ENCODE assay signal across 1 cellular context in the genomic region with DNA sequence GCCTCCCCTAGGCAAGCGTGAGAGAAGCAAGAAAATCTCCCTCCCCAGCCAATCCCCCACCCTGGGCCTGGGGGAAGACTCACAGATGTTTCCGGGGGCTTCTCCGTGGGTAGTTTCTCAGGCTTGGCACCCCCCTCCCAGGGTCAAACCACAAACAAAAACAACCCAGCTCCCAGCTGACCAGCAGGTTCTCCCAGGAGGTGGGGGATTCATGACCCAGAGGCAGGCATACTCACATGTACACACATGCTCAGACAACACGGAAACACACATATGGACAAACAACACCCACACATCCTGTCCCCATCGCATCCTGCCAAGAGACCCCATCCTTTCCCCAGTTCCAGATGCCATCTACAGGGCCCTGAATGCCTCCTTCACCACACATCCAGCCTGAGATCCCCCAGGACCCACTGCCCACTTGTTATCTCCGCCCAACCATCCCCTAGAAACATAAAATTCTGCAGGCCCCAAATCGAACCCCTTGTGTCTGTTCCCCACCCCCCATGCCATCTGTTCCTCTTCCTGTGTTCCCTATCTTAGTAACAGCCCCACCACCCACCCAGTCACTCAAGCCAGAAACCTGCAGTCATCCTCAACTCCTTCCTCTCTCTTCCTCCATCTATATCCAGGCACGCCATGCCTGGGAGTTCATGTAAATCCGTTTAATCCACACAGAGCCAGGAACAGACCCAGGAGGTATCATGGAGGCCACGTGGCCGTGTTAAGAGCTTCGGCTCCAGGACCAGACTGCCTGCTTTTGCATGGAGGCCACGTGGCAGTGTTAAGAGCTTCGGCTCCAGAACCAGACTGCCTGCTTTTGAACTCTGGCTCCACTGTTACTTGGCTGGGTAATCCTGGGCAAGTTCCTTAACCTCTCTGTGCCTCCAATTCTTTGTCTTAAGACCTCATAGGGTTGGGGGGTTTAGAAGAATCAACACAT.
TF ChIP-seq lines count a peak whose summit lies in the region.

No MANE protein-coding gene starts in this region.

TF ChIP-seq in GM12878, 131 proteins besides CTCF, POLR2A, EP300 and RAD21 (continued from another document):
- TF ChIP-seq, protein P1, sequence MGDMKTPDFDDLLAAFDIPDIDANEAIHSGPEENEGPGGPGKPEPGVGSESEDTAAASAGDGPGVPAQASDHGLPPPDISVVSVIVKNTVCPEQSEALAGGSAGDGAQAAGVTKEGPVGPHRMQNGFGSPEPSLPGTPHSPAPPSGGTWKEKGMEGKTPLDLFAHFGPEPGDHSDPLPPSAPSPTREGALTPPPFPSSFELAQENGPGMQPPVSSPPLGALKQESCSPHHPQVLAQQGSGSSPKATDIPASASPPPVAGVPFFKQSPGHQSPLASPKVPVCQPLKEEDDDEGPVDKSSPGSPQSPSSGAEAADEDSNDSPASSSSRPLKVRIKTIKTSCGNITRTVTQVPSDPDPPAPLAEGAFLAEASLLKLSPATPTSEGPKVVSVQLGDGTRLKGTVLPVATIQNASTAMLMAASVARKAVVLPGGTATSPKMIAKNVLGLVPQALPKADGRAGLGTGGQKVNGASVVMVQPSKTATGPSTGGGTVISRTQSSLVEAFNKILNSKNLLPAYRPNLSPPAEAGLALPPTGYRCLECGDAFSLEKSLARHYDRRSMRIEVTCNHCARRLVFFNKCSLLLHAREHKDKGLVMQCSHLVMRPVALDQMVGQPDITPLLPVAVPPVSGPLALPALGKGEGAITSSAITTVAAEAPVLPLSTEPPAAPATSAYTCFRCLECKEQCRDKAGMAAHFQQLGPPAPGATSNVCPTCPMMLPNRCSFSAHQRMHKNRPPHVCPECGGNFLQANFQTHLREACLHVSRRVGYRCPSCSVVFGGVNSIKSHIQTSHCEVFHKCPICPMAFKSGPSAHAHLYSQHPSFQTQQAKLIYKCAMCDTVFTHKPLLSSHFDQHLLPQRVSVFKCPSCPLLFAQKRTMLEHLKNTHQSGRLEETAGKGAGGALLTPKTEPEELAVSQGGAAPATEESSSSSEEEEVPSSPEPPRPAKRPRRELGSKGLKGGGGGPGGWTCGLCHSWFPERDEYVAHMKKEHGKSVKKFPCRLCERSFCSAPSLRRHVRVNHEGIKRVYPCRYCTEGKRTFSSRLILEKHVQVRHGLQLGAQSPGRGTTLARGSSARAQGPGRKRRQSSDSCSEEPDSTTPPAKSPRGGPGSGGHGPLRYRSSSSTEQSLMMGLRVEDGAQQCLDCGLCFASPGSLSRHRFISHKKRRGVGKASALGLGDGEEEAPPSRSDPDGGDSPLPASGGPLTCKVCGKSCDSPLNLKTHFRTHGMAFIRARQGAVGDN (IDR thresholded peaks at IDR 0.05) = peak; percentile 73
- peak; percentile 13; the same call in 1 of the 2 replicates for TF ChIP-seq BACH1 (IDR thresholded peaks at IDR 0.05; ENCODE audit: borderline replicate concordance)
- no peak for TF ChIP-seq SP1 (IDR thresholded peaks at IDR 0.05; ENCODE audit: low read depth, low read length)
- peak; percentile 41 to 58; a peak in 2 of 4 replicates for TF ChIP-seq BHLHE40 (IDR thresholded peaks at IDR 0.05; ENCODE audit: borderline replicate concordance in 1 of 2, low read depth in 2 of 2, low read length in 1 of 2)
- TF ChIP-seq RFX5 (IDR thresholded peaks at IDR 0.05; ENCODE audit: low read depth, low read length) = no peak
- TF ChIP-seq HDGF (IDR thresholded peaks at IDR 0.05) = peak; percentile 84
- TF ChIP-seq, protein P2, sequence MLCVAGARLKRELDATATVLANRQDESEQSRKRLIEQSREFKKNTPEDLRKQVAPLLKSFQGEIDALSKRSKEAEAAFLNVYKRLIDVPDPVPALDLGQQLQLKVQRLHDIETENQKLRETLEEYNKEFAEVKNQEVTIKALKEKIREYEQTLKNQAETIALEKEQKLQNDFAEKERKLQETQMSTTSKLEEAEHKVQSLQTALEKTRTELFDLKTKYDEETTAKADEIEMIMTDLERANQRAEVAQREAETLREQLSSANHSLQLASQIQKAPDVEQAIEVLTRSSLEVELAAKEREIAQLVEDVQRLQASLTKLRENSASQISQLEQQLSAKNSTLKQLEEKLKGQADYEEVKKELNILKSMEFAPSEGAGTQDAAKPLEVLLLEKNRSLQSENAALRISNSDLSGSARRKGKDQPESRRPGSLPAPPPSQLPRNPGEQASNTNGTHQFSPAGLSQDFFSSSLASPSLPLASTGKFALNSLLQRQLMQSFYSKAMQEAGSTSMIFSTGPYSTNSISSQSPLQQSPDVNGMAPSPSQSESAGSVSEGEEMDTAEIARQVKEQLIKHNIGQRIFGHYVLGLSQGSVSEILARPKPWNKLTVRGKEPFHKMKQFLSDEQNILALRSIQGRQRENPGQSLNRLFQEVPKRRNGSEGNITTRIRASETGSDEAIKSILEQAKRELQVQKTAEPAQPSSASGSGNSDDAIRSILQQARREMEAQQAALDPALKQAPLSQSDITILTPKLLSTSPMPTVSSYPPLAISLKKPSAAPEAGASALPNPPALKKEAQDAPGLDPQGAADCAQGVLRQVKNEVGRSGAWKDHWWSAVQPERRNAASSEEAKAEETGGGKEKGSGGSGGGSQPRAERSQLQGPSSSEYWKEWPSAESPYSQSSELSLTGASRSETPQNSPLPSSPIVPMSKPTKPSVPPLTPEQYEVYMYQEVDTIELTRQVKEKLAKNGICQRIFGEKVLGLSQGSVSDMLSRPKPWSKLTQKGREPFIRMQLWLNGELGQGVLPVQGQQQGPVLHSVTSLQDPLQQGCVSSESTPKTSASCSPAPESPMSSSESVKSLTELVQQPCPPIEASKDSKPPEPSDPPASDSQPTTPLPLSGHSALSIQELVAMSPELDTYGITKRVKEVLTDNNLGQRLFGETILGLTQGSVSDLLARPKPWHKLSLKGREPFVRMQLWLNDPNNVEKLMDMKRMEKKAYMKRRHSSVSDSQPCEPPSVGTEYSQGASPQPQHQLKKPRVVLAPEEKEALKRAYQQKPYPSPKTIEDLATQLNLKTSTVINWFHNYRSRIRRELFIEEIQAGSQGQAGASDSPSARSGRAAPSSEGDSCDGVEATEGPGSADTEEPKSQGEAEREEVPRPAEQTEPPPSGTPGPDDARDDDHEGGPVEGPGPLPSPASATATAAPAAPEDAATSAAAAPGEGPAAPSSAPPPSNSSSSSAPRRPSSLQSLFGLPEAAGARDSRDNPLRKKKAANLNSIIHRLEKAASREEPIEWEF (IDR thresholded peaks at IDR 0.05; ENCODE audit: insufficient replicate concordance, low read depth, low read length) = peak; percentile 90
- peak; percentile 76; the same call in 1 of the 2 replicates for TF ChIP-seq SMARCA5 (IDR thresholded peaks at IDR 0.05)
- TF ChIP-seq SRF (IDR thresholded peaks at IDR 0.05; ENCODE audit: low read depth in 2 of 2, low read length in 2 of 2) = peak; percentile 92 to 94
- peak; percentile 47 for TF ChIP-seq IRF4 (IDR thresholded peaks at IDR 0.05; ENCODE audit: low read depth, low read length)
- peak; percentile 50 for TF ChIP-seq IKZF1 (conservative IDR thresholded peaks at IDR 0.05)
- TF ChIP-seq NR2C1 (IDR thresholded peaks at IDR 0.05) = peak; percentile 42; the same call in 1 of the 2 replicates
- TF ChIP-seq MEF2B (IDR thresholded peaks at IDR 0.05; ENCODE audit: partially characterized antibody, poor library complexity, severe bottlenecking) = peak; percentile 98
- TF ChIP-seq SUPT20H (IDR thresholded peaks at IDR 0.05; ENCODE audit: borderline replicate concordance, control insufficient read depth, low read depth, low read length) = no peak
- TF ChIP-seq CBFB (IDR thresholded peaks at IDR 0.05; ENCODE audit: low read depth) = peak; percentile 11; the same call in 1 of the 2 replicates
TF ChIP-seq in GM12878: peak in this region for 40.
